In genomic region chr1:25814688-25815087, GRCh38 we compare ENCODE assay signal across 20 cellular contexts. TPM values are rescaled to one million over a fixed set of nuclear protein-coding genes. Genes with fewer than 3 reads are reported as not detected.
DNase-seq lines count a peak whose midpoint lies in the region; ATAC-seq and TF ChIP-seq lines count a peak whose summit lies in the region.
"Had no signal": no experiment of that assay in that cellular context is flagged by ENCODE, and none has a peak within 500 bp of the region (broad histone marks: within the 10 kb centered on the region; RNA-seq: fewer than 3 reads in every experiment).

No MANE protein-coding gene starts in this region.

- peak overlapping the region; percentile 22 for H3K27ac Mint-ChIP-seq in activated CD4-positive, alpha-beta T cell treated with anti-CD3 and anti-CD28 coated beads, Interleukin-2, amount 10 ng/mL, durations not matched to agents 7 days and 5 days
- peak overlapping the region; percentile 45 for H3K27ac Mint-ChIP-seq in CD8-positive, alpha-beta T cell
- peak overlapping the region; percentile 35 for H3K27ac Mint-ChIP-seq in dendritic cell treated with granulocyte-macrophage colony-stimulating factor and Interleukin-4, amounts not matched to agents 40 ng/mL and 50 ng/mL, for 4 days
- no peak overlapping the region for H3K27ac Mint-ChIP-seq in neural crest cell (ENCODE audit: unreplicated experiment)

- POLR2A ChIA-PET in activated CD4-positive, alpha-beta T cell treated with anti-CD3 and anti-CD28 coated beads, Interleukin-2, amount 10 ng/mL, durations not matched to agents 7 days and 5 days (lab: Charles Lee): no interaction called here
- POLR2A ChIA-PET in CD8-positive, alpha-beta T cell (lab: Charles Lee): no interaction called here

- H3K4me3 Mint-ChIP-seq in activated CD4-positive, alpha-beta T cell treated with anti-CD3 and anti-CD28 coated beads, Interleukin-2, amount 10 ng/mL, durations not matched to agents 7 days and 5 days: no peak overlapping the region
- no peak overlapping the region for H3K4me3 Mint-ChIP-seq in CD8-positive, alpha-beta T cell
- H3K4me3 Mint-ChIP-seq in dendritic cell treated with granulocyte-macrophage colony-stimulating factor and Interleukin-4, amounts not matched to agents 40 ng/mL and 50 ng/mL, for 4 days: no peak overlapping the region
- peak overlapping the region; percentile 15 for H3K4me3 Mint-ChIP-seq in neural crest cell

- H3K36me3 Mint-ChIP-seq in activated CD4-positive, alpha-beta T cell treated with anti-CD3 and anti-CD28 coated beads, Interleukin-2, amount 10 ng/mL, durations not matched to agents 7 days and 5 days (ENCODE audit: low read depth): no peaks in the 10 kb centered on the region
- peaks cover 31% of the 10 kb centered on the region for H3K36me3 Mint-ChIP-seq in CD8-positive, alpha-beta T cell
- peaks cover 76% of the 10 kb centered on the region for H3K36me3 Mint-ChIP-seq in dendritic cell treated with granulocyte-macrophage colony-stimulating factor and Interleukin-4, amounts not matched to agents 40 ng/mL and 50 ng/mL, for 4 days (ENCODE audit: low read depth)
- no peaks in the 10 kb centered on the region for H3K36me3 Mint-ChIP-seq in neural crest cell (ENCODE audit: low read depth)

- H3K4me1 ChIP-seq in CD8-positive, alpha-beta T cell (ENCODE audit: insufficient read depth, low read length): peaks cover 12% of the 10 kb centered on the region
- peaks cover 11% of the 10 kb centered on the region for H3K4me1 ChIP-seq in testis

- no peaks in the 10 kb centered on the region for H3K36me3 ChIP-seq in CD8-positive, alpha-beta T cell (ENCODE audit: insufficient read depth, low read length)
- H3K36me3 ChIP-seq in testis (ENCODE audit: low read depth, missing control alignments): no peaks in the 10 kb centered on the region

- no peaks in the 10 kb centered on the region for H3K9me3 ChIP-seq in CD8-positive, alpha-beta T cell (ENCODE audit: low read length)
- no peaks in the 10 kb centered on the region for H3K9me3 ChIP-seq in testis
- H3K9me3 ChIP-seq: Peyer's patch had no signal

- no peak for ATAC-seq in CD8-positive, alpha-beta T cell
- ATAC-seq in GM21619 (IDR thresholded peaks at IDR 0.05; ENCODE audit: unreplicated experiment) (no peak), GM21526 (IDR thresholded peaks at IDR 0.05; ENCODE audit: low FRiP score, unreplicated experiment) (no peak)
- ATAC-seq: HepG2 had no signal

- no peaks in the 10 kb centered on the region for H3K27me3 ChIP-seq in CD8-positive, alpha-beta T cell (ENCODE audit: insufficient read depth, low read length)
- H3K27me3 ChIP-seq in testis: no peaks in the 10 kb centered on the region
- H3K27me3 ChIP-seq: Peyer's patch had no signal

- CTCF ChIA-PET in activated CD4-positive, alpha-beta T cell treated with anti-CD3 and anti-CD28 coated beads, Interleukin-2, amount 10 ng/mL, durations not matched to agents 7 days and 5 days (lab: Charles Lee): interaction anchor here (0.9 kb wide), 1 partner anchor 14 kb away, joined by 3 read pairs; the partner anchor contains the start of gene SELENON
- CTCF ChIA-PET in CD8-positive, alpha-beta T cell (lab: Charles Lee): interaction anchor here (2.0 to 10.7 kb wide), 2 partner anchors 196 to 203 kb away, joined by 5 to 135 read pairs; no protein-coding TSS in a partner anchor

- 89 to 90% methylated on average over 7 of the region's 7 CpGs for WGBS in testis, 2 donors

- no peaks in the 10 kb centered on the region for H3K9me3 Mint-ChIP-seq in activated CD4-positive, alpha-beta T cell treated with anti-CD3 and anti-CD28 coated beads, Interleukin-2, amount 10 ng/mL, durations not matched to agents 7 days and 5 days
- H3K9me3 Mint-ChIP-seq in CD8-positive, alpha-beta T cell: no peaks in the 10 kb centered on the region
- no peaks in the 10 kb centered on the region for H3K9me3 Mint-ChIP-seq in dendritic cell treated with granulocyte-macrophage colony-stimulating factor and Interleukin-4, amounts not matched to agents 40 ng/mL and 50 ng/mL, for 4 days
- no peaks in the 10 kb centered on the region for H3K9me3 Mint-ChIP-seq in neural crest cell

- no peak overlapping the region for H3K4me3 ChIP-seq in CD8-positive, alpha-beta T cell (ENCODE audit: low read depth, low read length)
- no peak overlapping the region for H3K4me3 ChIP-seq in testis
- H3K4me3 ChIP-seq: Peyer's patch had no signal

- peaks cover 31% of the 10 kb centered on the region for H3K4me1 Mint-ChIP-seq in activated CD4-positive, alpha-beta T cell treated with anti-CD3 and anti-CD28 coated beads, Interleukin-2, amount 10 ng/mL, durations not matched to agents 7 days and 5 days
- H3K4me1 Mint-ChIP-seq in CD8-positive, alpha-beta T cell (ENCODE audit: low read depth): peaks cover 18% of the 10 kb centered on the region
- peaks cover 46% of the 10 kb centered on the region for H3K4me1 Mint-ChIP-seq in dendritic cell treated with granulocyte-macrophage colony-stimulating factor and Interleukin-4, amounts not matched to agents 40 ng/mL and 50 ng/mL, for 4 days (ENCODE audit: low read depth)
- peaks cover 25% of the 10 kb centered on the region for H3K4me1 Mint-ChIP-seq in neural crest cell

- intact Hi-C loops in CD8-positive, alpha-beta T cell (cut with DNase I, micrococcal nuclease): loop anchor here in 1 of 2 experiments (5.0 kb wide), 2 partner anchors 282 to 582 kb away; partner anchors contain the start of gene SYF2
- intact Hi-C loops in dendritic cell treated with granulocyte-macrophage colony-stimulating factor and Interleukin-4, amounts not matched to agents 40 ng/mL and 50 ng/mL, for 4 days (cut with micrococcal nuclease): loop anchor here (5.0 kb wide), 1 partner anchor 312 kb away; no protein-coding TSS in a partner anchor
- intact Hi-C loops in testis (cut with DNase I; ENCODE audit: low total_unique reads): no loop called here

- no peak overlapping the region for H3K27ac ChIP-seq in CD8-positive, alpha-beta T cell (ENCODE audit: low read depth, low read length)
- no peak overlapping the region for H3K27ac ChIP-seq in testis
- H3K27ac ChIP-seq: Peyer's patch had no signal

- TF ChIP-seq CTCF in CD8-positive, alpha-beta T cell (IDR thresholded peaks at IDR 0.05): no peak
- no peak for TF ChIP-seq CTCF in neural crest cell (conservative IDR thresholded peaks at IDR 0.05)
- no peak for TF ChIP-seq CTCF in testis (IDR thresholded peaks at IDR 0.05)

- no peaks in the 10 kb centered on the region for H3K27me3 Mint-ChIP-seq in activated CD4-positive, alpha-beta T cell treated with anti-CD3 and anti-CD28 coated beads, Interleukin-2, amount 10 ng/mL, durations not matched to agents 7 days and 5 days
- H3K27me3 Mint-ChIP-seq in CD8-positive, alpha-beta T cell (ENCODE audit: low read depth): no peaks in the 10 kb centered on the region
- H3K27me3 Mint-ChIP-seq in dendritic cell treated with granulocyte-macrophage colony-stimulating factor and Interleukin-4, amounts not matched to agents 40 ng/mL and 50 ng/mL, for 4 days: no peaks in the 10 kb centered on the region
- peaks cover 5% of the 10 kb centered on the region for H3K27me3 Mint-ChIP-seq in neural crest cell (ENCODE audit: low read depth)

- no peak for DNase-seq in activated CD4-positive, alpha-beta T cell treated with anti-CD3 and anti-CD28 coated beads, Interleukin-2, amount 10 ng/mL, durations not matched to agents 7 days and 5 days
- no peak for DNase-seq in activated CD4-positive, alpha-beta T cell treated with anti-CD3 and anti-CD28 coated beads for 48 hours
- DNase-seq in CD8-positive, alpha-beta T cell: no peak
- DNase-seq in neural crest cell (ENCODE audit: low read depth, low spot score): no peak
- no peak for DNase-seq in testis
- DNase-seq: 8988T; GF-D8; KBM-7; NCI-H1105; NCI-H2081; NCI-H2171 treated with DMSO at 0.1 percent for 48 hours; NCI-H446 treated with DMSO at 0.1 percent for 48 hours; NCI-H748 treated with DMSO at 0.1 percent for 48 hours; NK-92 treated with Interleukin-12 subunit alpha and Interleukin-12 subunit beta, amount 100 ng/mL, for 24 hours; Right ventricle myocardium superior had no signal

- TF ChIP-seq POLR2A in testis (IDR thresholded peaks at IDR 0.05): no peak

RNA-seq across cellular contexts. Expression of gene MTFR1L, which starts 5.1 kb away (rescaled TPM):
- 10 to 100 TPM; 38.9 to 42.1 TPM for total RNA-seq in activated CD4-positive, alpha-beta T cell treated with anti-CD3 and anti-CD28 coated beads, Interleukin-2, amount 10 ng/mL, durations not matched to agents 7 days and 5 days
- 10 to 100 TPM; 22.9 to 25.7 TPM for total RNA-seq in CD8-positive, alpha-beta T cell
- 61.1 and 68.6 TPM in 2 replicates for total RNA-seq in neural crest cell
- total RNA-seq in testis: 100 to 1,000 TPM; 148 to 166 TPM
- 253 TPM for polyA plus RNA-seq in testis (ENCODE audit: insufficient read depth, low read depth, low replicate concordance)

RNA-seq across cellular contexts. Expression of gene SELENON, which starts 14.7 kb away (rescaled TPM):
- 10 to 100 TPM; 13.7 to 14.4 TPM for total RNA-seq in activated CD4-positive, alpha-beta T cell treated with anti-CD3 and anti-CD28 coated beads, Interleukin-2, amount 10 ng/mL, durations not matched to agents 7 days and 5 days
- 10 to 100 TPM; 18.9 to 20.2 TPM for total RNA-seq in CD8-positive, alpha-beta T cell
- 146 and 148 TPM in 2 replicates for total RNA-seq in neural crest cell
- total RNA-seq in testis: 10 to 100 TPM; 17.2 to 29.8 TPM
- 30.7 TPM for polyA plus RNA-seq in testis (ENCODE audit: insufficient read depth, low read depth, low replicate concordance)

RNA-seq across cellular contexts. Expression of gene AUNIP, which starts 44.6 kb away (rescaled TPM):
- 1 to 10 TPM; 6.7 to 8.1 TPM for total RNA-seq in activated CD4-positive, alpha-beta T cell treated with anti-CD3 and anti-CD28 coated beads, Interleukin-2, amount 10 ng/mL, durations not matched to agents 7 days and 5 days
- total RNA-seq in CD8-positive, alpha-beta T cell: under 1 TPM in 1 of 2 experiments, not detected in 1; 0.30 TPM
- 13.6 and 15.2 TPM in 2 replicates for total RNA-seq in neural crest cell
- total RNA-seq in testis: 10 to 100 TPM; 14.1 to 22.5 TPM
- polyA plus RNA-seq in testis (ENCODE audit: insufficient read depth, low read depth, low replicate concordance): 28.5 TPM

Comparison
In these comparisons a context has a peak if more than half of its experiments do, and no peak if none do; other contexts are left out.
1. RNA of gene AUNIP, which starts 44.6 kb away (total RNA-seq): 14.1 to 22.5 TPM in testis, 13.6 to 15.2 TPM in neural crest cell and 6.7 to 8.1 TPM in activated CD4-positive, alpha-beta T cell treated with anti-CD3 and anti-CD28 coated beads, Interleukin-2, amount 10 ng/mL, durations not matched to agents 7 days and 5 days; 0.30 TPM in CD8-positive, alpha-beta T cell; every median in the first group is over 4 times any median in the second.